Comparison of ENCODE assay signal across 16 cellular contexts in genomic region chr4:48337726-48338125, GRCh38. TPM values are rescaled to one million over a fixed set of nuclear protein-coding genes. Genes with fewer than 3 reads are reported as not detected.
A peak's percentile ranks its signal among the peaks of the same experiment; 100 is the strongest.
DNase-seq lines count a peak whose midpoint lies in the region; ATAC-seq and TF ChIP-seq lines count a peak whose summit lies in the region.
"Had no signal": no experiment of that assay in that cellular context is flagged by ENCODE, and none has a peak within 500 bp of the region (broad histone marks: within the 10 kb centered on the region; RNA-seq: fewer than 3 reads in every experiment).

No MANE protein-coding gene starts in this region.

- H3K9me3 Mint-ChIP-seq in mesothelial cell of epicardium: no peaks in the 10 kb centered on the region
- H3K9me3 Mint-ChIP-seq: dendritic cell treated with granulocyte-macrophage colony-stimulating factor and Interleukin-4, amounts not matched to agents 40 ng/mL and 50 ng/mL, for 4 days; neural crest cell had no signal

- peak overlapping the region; percentile 30 for H3K27ac Mint-ChIP-seq in mesothelial cell of epicardium
- H3K27ac Mint-ChIP-seq: dendritic cell treated with granulocyte-macrophage colony-stimulating factor and Interleukin-4, amounts not matched to agents 40 ng/mL and 50 ng/mL, for 4 days had no signal

- peaks cover 46% of the 10 kb centered on the region for H3K4me1 Mint-ChIP-seq in mesothelial cell of epicardium

- TF ChIP-seq CTCF in LNCaP clone FGC (IDR thresholded peaks at IDR 0.05; ENCODE audit: control insufficient read depth, extremely low read depth, insufficient read depth): no peak
- TF ChIP-seq CTCF in VCaP (conservative IDR thresholded peaks at IDR 0.05): no peak
- no peak for TF ChIP-seq CTCF in mesothelial cell of epicardium (IDR thresholded peaks at IDR 0.05; ENCODE audit: unreplicated experiment)

- H3K4me3 Mint-ChIP-seq in mesothelial cell of epicardium: no peak overlapping the region
- H3K4me3 Mint-ChIP-seq: dendritic cell treated with granulocyte-macrophage colony-stimulating factor and Interleukin-4, amounts not matched to agents 40 ng/mL and 50 ng/mL, for 4 days had no signal

- peaks cover 2% of the 10 kb centered on the region for H3K27me3 Mint-ChIP-seq in mesothelial cell of epicardium (ENCODE audit: low read depth)
- H3K27me3 Mint-ChIP-seq: dendritic cell treated with granulocyte-macrophage colony-stimulating factor and Interleukin-4, amounts not matched to agents 40 ng/mL and 50 ng/mL, for 4 days had no signal

- H3K27ac ChIP-seq in VCaP: peak overlapping the region; percentile 99
- H3K27ac ChIP-seq: Peyer's patch had no signal

- no peak for ATAC-seq in HG03159 (IDR thresholded peaks at IDR 0.05; ENCODE audit: unreplicated experiment)

- no peaks in the 10 kb centered on the region for H3K36me3 Mint-ChIP-seq in mesothelial cell of epicardium

- DNase-seq in CD1c-positive myeloid dendritic cell (ENCODE audit: extremely low spot score): peak; percentile 37
- peak; percentile 45 for DNase-seq in LNCaP clone FGC (ENCODE audit: low read depth)
- DNase-seq in mesothelial cell of epicardium (ENCODE audit: low spot score in 2 of 2, unreplicated experiment in 2 of 2): no peak
- no peak for DNase-seq in NCI-H1436 treated with DMSO at 0.1 percent for 48 hours (lab: John Stamatoyannopoulos, UW)
- no peak for DNase-seq in dermis blood vessel endothelial cell
- no peak for DNase-seq in NCI-H774 (lab: John Stamatoyannopoulos, UW)
- DNase-seq: activated gamma-delta T cell, kidney, NCI-H2081, NCI-H526, Peyer's patch, retina had no signal

- no peak overlapping the region for H3K4me3 ChIP-seq in LNCaP clone FGC (ENCODE audit: low read depth, low read length)
- H3K4me3 ChIP-seq: Peyer's patch had no signal

RNA-seq across cellular contexts. Expression of gene SLAIN2, which starts 3.6 kb away (rescaled TPM):
- total RNA-seq in mesothelial cell of epicardium: 60.1 to 77.1 TPM (median 62.9 TPM) in 3 replicates
- total RNA-seq in dermis blood vessel endothelial cell: 19.9 and 22.7 TPM in 2 replicates

Comparison
In these comparisons a context has a peak if more than half of its experiments do, and no peak if none do; other contexts are left out.
1. DNase-seq: peak in CD1c-positive myeloid dendritic cell (single experiment) and LNCaP clone FGC (single experiment); none in mesothelial cell of epicardium (0 of 2), NCI-H1436 treated with DMSO at 0.1 percent for 48 hours (single experiment), dermis blood vessel endothelial cell (single experiment) and NCI-H774 (single experiment).